20 cellular contexts compared by ENCODE assay signal in the genomic region with DNA sequence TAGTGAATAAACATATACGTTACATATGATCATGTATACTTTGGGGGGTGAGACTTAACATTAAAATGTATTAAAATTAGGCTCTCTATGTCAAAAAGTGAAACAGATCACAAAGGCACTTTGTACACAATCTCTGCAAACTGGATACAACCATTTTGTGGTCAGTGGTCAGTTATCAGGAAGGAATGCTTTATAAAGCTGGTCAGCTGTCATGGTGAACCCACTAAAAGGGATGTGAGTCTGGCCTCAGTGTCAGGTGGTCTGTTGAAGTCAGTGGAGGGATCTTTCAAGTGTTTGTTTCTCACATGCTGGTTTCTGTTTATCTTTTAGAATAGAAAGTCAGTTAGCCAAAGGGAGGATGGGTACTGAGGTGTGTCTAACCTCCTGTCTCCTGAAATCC.
DNase-seq lines count a peak whose midpoint lies in the region; ATAC-seq, FAIRE-seq and TF ChIP-seq lines count a peak whose summit lies in the region.
"Had no signal": no experiment of that assay in that cellular context is flagged by ENCODE, and none has a peak within 500 bp of the region (broad histone marks: within the 10 kb centered on the region; RNA-seq: fewer than 3 reads in every experiment).

No MANE protein-coding gene starts in this region.

- H3K9ac ChIP-seq in keratinocyte (ENCODE audit: control insufficient read depth, extremely low read depth, insufficient read depth, low read length): no peak overlapping the region
- H3K9ac ChIP-seq: BLaER1 had no signal

- H3K4me1 Mint-ChIP-seq in activated CD8-positive, alpha-beta memory T cell treated with anti-CD3 and anti-CD28 coated beads, Interleukin-2, amount 10 ng/mL, durations not matched to agents 7 days and 5 days: no peaks in the 10 kb centered on the region
- no peaks in the 10 kb centered on the region for H3K4me1 Mint-ChIP-seq in CD8-positive, alpha-beta memory T cell

- no peak overlapping the region for H3K4me3 Mint-ChIP-seq in activated CD8-positive, alpha-beta memory T cell treated with anti-CD3 and anti-CD28 coated beads, Interleukin-2, amount 10 ng/mL, durations not matched to agents 7 days and 5 days
- no peak overlapping the region for H3K4me3 Mint-ChIP-seq in CD8-positive, alpha-beta memory T cell
- H3K4me3 Mint-ChIP-seq: CD8-positive, alpha-beta T cell had no signal

- no peaks in the 10 kb centered on the region for H3K27me3 Mint-ChIP-seq in activated CD8-positive, alpha-beta memory T cell treated with anti-CD3 and anti-CD28 coated beads, Interleukin-2, amount 10 ng/mL, durations not matched to agents 7 days and 5 days
- H3K27me3 Mint-ChIP-seq in CD8-positive, alpha-beta memory T cell: no peaks in the 10 kb centered on the region

- H3K27ac Mint-ChIP-seq in activated CD8-positive, alpha-beta memory T cell treated with anti-CD3 and anti-CD28 coated beads, Interleukin-2, amount 10 ng/mL, durations not matched to agents 7 days and 5 days: no peak overlapping the region
- no peak overlapping the region for H3K27ac Mint-ChIP-seq in CD8-positive, alpha-beta memory T cell
- H3K27ac Mint-ChIP-seq: CD8-positive, alpha-beta T cell had no signal

- H3K27ac ChIP-seq in left ventricle myocardium inferior (replicated peaks) (peak overlapping the region; percentile 49), right atrium auricular region (peak overlapping the region in 1 of 2 donors; percentile 59), keratinocyte (ENCODE audit: control insufficient read depth, insufficient read depth, low read length) (no peak overlapping the region)
- no peak overlapping the region for H3K27ac ChIP-seq in CD8-positive, alpha-beta memory T cell (ENCODE audit: low read depth, low read length)
- H3K27ac ChIP-seq: 22Rv1, BLaER1, HL-60, PC-9 had no signal

- ATAC-seq in activated CD8-positive, alpha-beta memory T cell treated with anti-CD3 and anti-CD28 coated beads, Interleukin-2, amount 10 ng/mL, durations not matched to agents 7 days and 5 days: no peak
- ATAC-seq: CD8-positive, alpha-beta T cell had no signal

- dilution Hi-C loops in keratinocyte (cut with MboI; ENCODE audit: extremely low pct_ligation_motif_present, low sequenced_read_pairs): no loop called here

- intact Hi-C loops in left ventricle myocardium inferior (cut with micrococcal nuclease): no loop called here

- no peaks in the 10 kb centered on the region for H3K79me2 ChIP-seq in keratinocyte (ENCODE audit: control insufficient read depth, insufficient read depth, low read length)

- H3K9me3 ChIP-seq in left ventricle myocardium inferior (replicated peaks) (no peaks in the 10 kb centered on the region), right atrium auricular region (no peaks in the 10 kb centered on the region), keratinocyte (ENCODE audit: control insufficient read depth, low read depth, low read length) (no peaks in the 10 kb centered on the region)
- H3K9me3 ChIP-seq in CD8-positive, alpha-beta memory T cell (ENCODE audit: low read length): no peaks in the 10 kb centered on the region
- H3K9me3 ChIP-seq: BLaER1 had no signal

- no peak overlapping the region for H3K4me2 ChIP-seq in keratinocyte (ENCODE audit: control insufficient read depth, extremely low read depth, insufficient read depth, low read depth, low read length)
- H3K4me2 ChIP-seq: BLaER1, PC-9 had no signal

- H3K4me1 ChIP-seq in left ventricle myocardium inferior (peaks cover 23% of the 10 kb centered on the region), right atrium auricular region (peaks cover 0 to 5% of the 10 kb centered on the region in 2 donors), keratinocyte (ENCODE audit: control insufficient read depth, extremely low read depth, insufficient read depth, low read length) (no peaks in the 10 kb centered on the region)
- H3K4me1 ChIP-seq in CD8-positive, alpha-beta memory T cell (ENCODE audit: insufficient read depth, low read length): no peaks in the 10 kb centered on the region
- H3K4me1 ChIP-seq: BLaER1 had no signal

- H3K27me3 ChIP-seq in left ventricle myocardium inferior (ENCODE audit: low read depth) (no peaks in the 10 kb centered on the region), right atrium auricular region (no peaks in the 10 kb centered on the region), keratinocyte (ENCODE audit: control insufficient read depth, extremely low read depth, insufficient read depth, low read length) (no peaks in the 10 kb centered on the region)
- H3K27me3 ChIP-seq in CD8-positive, alpha-beta memory T cell (ENCODE audit: insufficient read depth, low read length, poor library complexity, severe bottlenecking): no peaks in the 10 kb centered on the region
- H3K27me3 ChIP-seq: BLaER1 had no signal

- H2AFZ ChIP-seq in keratinocyte (ENCODE audit: control insufficient read depth, low read length): peak overlapping the region; percentile 19
- H2AFZ ChIP-seq: PC-9 had no signal

- DNase-seq in left ventricle myocardium inferior (no peak), right atrium auricular region (ENCODE audit: low spot score) (no peak), astrocyte of the hippocampus (ENCODE audit: low read depth, low spot score) (peak; percentile 58), keratinocyte (ENCODE audit: low read depth, low spot score) (no peak), frontal cortex (ENCODE audit: low spot score in 2 of 2) (no peak)
- no peak for DNase-seq in activated CD8-positive, alpha-beta memory T cell treated with anti-CD3 and anti-CD28 coated beads, Interleukin-2, amount 10 ng/mL, durations not matched to agents 7 days and 5 days
- no peak for DNase-seq in CD8-positive, alpha-beta memory T cell
- no peak for DNase-seq in activated CD4-positive, alpha-beta T cell treated with anti-CD3 and anti-CD28 coated beads, Interleukin-2, amount 50 U/mL, for 48 hours
- DNase-seq: CD8-positive, alpha-beta T cell; DMS79 treated with DMSO at 0.1 percent for 48 hours; NCI-H1436; NCI-H2029 treated with DMSO at 0.1 percent for 48 hours; NCI-H2171 treated with DMSO at 0.1 percent for 48 hours; NCI-H510A; NCI-H774; PC-9 had no signal

- H3K9me1 ChIP-seq in keratinocyte (ENCODE audit: control insufficient read depth, extremely low read depth, insufficient read depth, low read length): no peaks in the 10 kb centered on the region

- H4K20me1 ChIP-seq in keratinocyte (ENCODE audit: control insufficient read depth, extremely low read depth, insufficient read depth, low read length): no peaks in the 10 kb centered on the region
- H4K20me1 ChIP-seq: BLaER1 had no signal

- no peaks in the 10 kb centered on the region for H3K36me3 Mint-ChIP-seq in activated CD8-positive, alpha-beta memory T cell treated with anti-CD3 and anti-CD28 coated beads, Interleukin-2, amount 10 ng/mL, durations not matched to agents 7 days and 5 days
- H3K36me3 Mint-ChIP-seq in CD8-positive, alpha-beta memory T cell: no peaks in the 10 kb centered on the region
- H3K36me3 Mint-ChIP-seq: CD8-positive, alpha-beta T cell had no signal

- FAIRE-seq in keratinocyte (lab: Jason Lieb, UNC) (no peak), frontal cortex (lab: Jason Lieb, UNC) (no peak)
- FAIRE-seq: D721Med had no signal

- H3K9me3 Mint-ChIP-seq in activated CD8-positive, alpha-beta memory T cell treated with anti-CD3 and anti-CD28 coated beads, Interleukin-2, amount 10 ng/mL, durations not matched to agents 7 days and 5 days (ENCODE audit: low read depth): peaks cover 3% of the 10 kb centered on the region
- H3K9me3 Mint-ChIP-seq in CD8-positive, alpha-beta memory T cell: peaks cover 0 to 20% (median 0%) of the 10 kb centered on the region in 5 donors

- no peak for TF ChIP-seq CTCF in left ventricle myocardium inferior (IDR thresholded peaks at IDR 0.05; ENCODE audit: borderline replicate concordance)
- TF ChIP-seq CTCF in right atrium auricular region (IDR thresholded peaks at IDR 0.05): no peak
- TF ChIP-seq CTCF in keratinocyte (optimal IDR thresholded peaks at IDR 0.05 in 1 of 3, IDR thresholded peaks at IDR 0.05 in 1 of 3, conservative IDR thresholded peaks at IDR 0.05 in 1 of 3; ENCODE audit: extremely low read depth in 1 of 3, insufficient read depth in 2 of 3, low read length in 3 of 3): no peak

- no peaks in the 10 kb centered on the region for H3K36me3 ChIP-seq in left ventricle myocardium inferior
- H3K36me3 ChIP-seq in right atrium auricular region: no peaks in the 10 kb centered on the region
- no peaks in the 10 kb centered on the region for H3K36me3 ChIP-seq in keratinocyte (ENCODE audit: control insufficient read depth in 2 of 2, extremely low read depth in 1 of 2, insufficient read depth in 2 of 2, low read length in 2 of 2)
- no peaks in the 10 kb centered on the region for H3K36me3 ChIP-seq in CD8-positive, alpha-beta memory T cell (ENCODE audit: insufficient read depth, low read length)
- H3K36me3 ChIP-seq: BLaER1 had no signal

- POLR2A ChIA-PET in CD8-positive, alpha-beta memory T cell (lab: Charles Lee): no interaction called here

- no peak overlapping the region for H3K4me3 ChIP-seq in left ventricle myocardium inferior
- no peak overlapping the region for H3K4me3 ChIP-seq in right atrium auricular region
- no peak overlapping the region for H3K4me3 ChIP-seq in keratinocyte (ENCODE audit: control insufficient read depth in 2 of 3, extremely low read depth in 1 of 3, insufficient read depth in 2 of 3, low read depth in 1 of 3, low read length in 3 of 3)
- no peak overlapping the region for H3K4me3 ChIP-seq in CD8-positive, alpha-beta memory T cell (ENCODE audit: low read length)
- H3K4me3 ChIP-seq: BLaER1, PC-9 had no signal

- CTCF ChIA-PET in activated CD8-positive, alpha-beta memory T cell treated with anti-CD3 and anti-CD28 coated beads, Interleukin-2, amount 10 ng/mL, durations not matched to agents 7 days and 5 days (lab: Charles Lee): no interaction called here
- CTCF ChIA-PET in CD8-positive, alpha-beta memory T cell (lab: Charles Lee): no interaction called here
